ENCODE assay signal across 8 cellular contexts in genomic region chr12:114662512-114663177, GRCh38. TPM values are rescaled to one million over a fixed set of nuclear protein-coding genes. Genes with fewer than 3 reads are reported as not detected.
DNase-seq lines count a peak whose midpoint lies in the region; ATAC-seq, FAIRE-seq and TF ChIP-seq lines count a peak whose summit lies in the region.

No MANE protein-coding gene starts in this region.

- no peak overlapping the region for H3K4me3 ChIP-seq in A549

- peak; percentile 92 for FAIRE-seq in A549 (lab: Jason Lieb, UNC)

- DNase-seq in A549 (ENCODE audit: low read depth in 1 of 2, low spot score in 1 of 2) (peak; percentile 76 to 90), GM19238 (ENCODE audit: insufficient read length, low spot score) (peak; percentile 41), NCI-H460 (ENCODE audit: extremely low read depth, low read depth) (peak; percentile 69), mesothelial cell of epicardium (ENCODE audit: low spot score in 2 of 2, unreplicated experiment in 2 of 2) (peak in 1 of 2 experiments; percentile 90)
- peak; percentile 67 for DNase-seq in activated CD4-positive, alpha-beta memory T cell treated with anti-CD3 and anti-CD28 coated beads, Interleukin-2, amount 10 ng/mL, durations not matched to agents 7 days and 5 days
- DNase-seq in effector memory CD8-positive, alpha-beta T cell, result peak; percentile 28 to 40 (median 33)
- DNase-seq in stimulated activated CD8-positive, alpha-beta memory T cell treated with anti-CD3 and anti-CD28 coated beads, Interleukin-4, amount 100 ng/mL, for 4 hours (ENCODE audit: low read depth in 2 of 2, low spot score in 1 of 2), result peak; percentile 4 to 45

- peak overlapping the region; percentile 83 to 85 for H3K27ac ChIP-seq in A549

- H3K9me3 ChIP-seq in A549, result no peaks in the 10 kb centered on the region

- H3K27me3 Mint-ChIP-seq in activated CD4-positive, alpha-beta memory T cell treated with anti-CD3 and anti-CD28 coated beads, Interleukin-2, amount 10 ng/mL, durations not matched to agents 7 days and 5 days, result peaks cover 42% of the 10 kb centered on the region
- H3K27me3 Mint-ChIP-seq in effector memory CD8-positive, alpha-beta T cell, result peaks cover 46 to 65% of the 10 kb centered on the region in 2 donors
- H3K27me3 Mint-ChIP-seq in mesothelial cell of epicardium (ENCODE audit: low read depth), result no peaks in the 10 kb centered on the region

- no peak for TF ChIP-seq POLR2A in A549 (IDR thresholded peaks at IDR 0.05; ENCODE audit: low read length)

- peak; percentile 52 to 54; a peak in 3 of 5 replicates for TF ChIP-seq EP300 in A549 (IDR thresholded peaks at IDR 0.05)

- no peaks in the 10 kb centered on the region for H3K9me3 Mint-ChIP-seq in activated CD4-positive, alpha-beta memory T cell treated with anti-CD3 and anti-CD28 coated beads, Interleukin-2, amount 10 ng/mL, durations not matched to agents 7 days and 5 days
- no peaks in the 10 kb centered on the region for H3K9me3 Mint-ChIP-seq in effector memory CD8-positive, alpha-beta T cell
- H3K9me3 Mint-ChIP-seq in mesothelial cell of epicardium, result no peaks in the 10 kb centered on the region

- H3K27ac Mint-ChIP-seq in activated CD4-positive, alpha-beta memory T cell treated with anti-CD3 and anti-CD28 coated beads, Interleukin-2, amount 10 ng/mL, durations not matched to agents 7 days and 5 days, result no peak overlapping the region
- no peak overlapping the region for H3K27ac Mint-ChIP-seq in effector memory CD8-positive, alpha-beta T cell
- H3K27ac Mint-ChIP-seq in mesothelial cell of epicardium, result peak overlapping the region; percentile 100

- H3K36me3 Mint-ChIP-seq in activated CD4-positive, alpha-beta memory T cell treated with anti-CD3 and anti-CD28 coated beads, Interleukin-2, amount 10 ng/mL, durations not matched to agents 7 days and 5 days (ENCODE audit: low read depth), result no peaks in the 10 kb centered on the region
- H3K36me3 Mint-ChIP-seq in effector memory CD8-positive, alpha-beta T cell (ENCODE audit: insufficient read depth), result no peaks in the 10 kb centered on the region
- no peaks in the 10 kb centered on the region for H3K36me3 Mint-ChIP-seq in mesothelial cell of epicardium

- H3K4me1 ChIP-seq in A549, result peaks cover 38% of the 10 kb centered on the region

- no peak overlapping the region for H3K4me3 Mint-ChIP-seq in activated CD4-positive, alpha-beta memory T cell treated with anti-CD3 and anti-CD28 coated beads, Interleukin-2, amount 10 ng/mL, durations not matched to agents 7 days and 5 days
- no peak overlapping the region for H3K4me3 Mint-ChIP-seq in effector memory CD8-positive, alpha-beta T cell
- peak overlapping the region; percentile 13 for H3K4me3 Mint-ChIP-seq in mesothelial cell of epicardium

- POLR2A ChIA-PET in A549 (lab: Yijun Ruan, JAX), result interaction anchor here (1.1 kb wide), 1 partner anchor 21 kb away, joined by 4 read pairs; the partner anchor contains the start of gene TBX3
- POLR2A ChIA-PET in activated CD4-positive, alpha-beta memory T cell treated with anti-CD3 and anti-CD28 coated beads, Interleukin-2, amount 10 ng/mL, durations not matched to agents 7 days and 5 days (lab: Charles Lee), result no interaction called here

- peak; percentile 73 to 79 for ATAC-seq in A549
- no peak for ATAC-seq in effector memory CD8-positive, alpha-beta T cell (replicated peaks)
- ATAC-seq in GM21576 (IDR thresholded peaks at IDR 0.05; ENCODE audit: unreplicated experiment), result no peak

- no peaks in the 10 kb centered on the region for H3K4me1 Mint-ChIP-seq in activated CD4-positive, alpha-beta memory T cell treated with anti-CD3 and anti-CD28 coated beads, Interleukin-2, amount 10 ng/mL, durations not matched to agents 7 days and 5 days
- H3K4me1 Mint-ChIP-seq in effector memory CD8-positive, alpha-beta T cell (ENCODE audit: low read depth in 2 of 2), result peaks cover 0 to 4% of the 10 kb centered on the region in 2 donors
- peaks cover 60% of the 10 kb centered on the region for H3K4me1 Mint-ChIP-seq in mesothelial cell of epicardium

- TF ChIP-seq RAD21 in A549 (conservative IDR thresholded peaks at IDR 0.05 in 1 of 2, IDR thresholded peaks at IDR 0.05 in 1 of 2), result peak; percentile 97 to 99

- TF ChIP-seq CTCF in A549 (IDR thresholded peaks at IDR 0.05) (peak; percentile 95), mesothelial cell of epicardium (IDR thresholded peaks at IDR 0.05; ENCODE audit: unreplicated experiment) (peak; percentile 88)

- CTCF ChIA-PET in A549 (lab: Yijun Ruan, JAX), result interaction anchor here (0.6 to 9.3 kb wide), 34 partner anchors 9 to 1284 kb away, joined by 3 to 113 read pairs (median 3); partner anchors contain the start of gene TBX3
- CTCF ChIA-PET in activated CD4-positive, alpha-beta memory T cell treated with anti-CD3 and anti-CD28 coated beads, Interleukin-2, amount 10 ng/mL, durations not matched to agents 7 days and 5 days (lab: Charles Lee), result interaction anchor here (0.5 to 1.2 kb wide), 2 partner anchors 41 to 1255 kb away, joined by 6 to 7 read pairs; no protein-coding TSS in a partner anchor

- under 1% methylated on average over 3 of the region's 3 CpGs for WGBS in A549 (ENCODE audit: missing lambda C conversion rate)

- peak overlapping the region; percentile 33 for H3K4me2 ChIP-seq in A549

TF ChIP-seq in A549, 52 proteins besides CTCF, POLR2A, EP300 and RAD21:
- TF ChIP-seq ELK1 (IDR thresholded peaks at IDR 0.05; ENCODE audit: low read depth, low read length), result no peak
- TF ChIP-seq JUNB (IDR thresholded peaks at IDR 0.05), result peak; percentile 56
- TF ChIP-seq BCL3 (IDR thresholded peaks at IDR 0.05), result no peak
- no peak for TF ChIP-seq EHF (CRISPR knock-in tag; IDR thresholded peaks at IDR 0.05)
- peak; percentile 65; the same call in 1 of the 2 replicates for TF ChIP-seq GATA3 (IDR thresholded peaks at IDR 0.05; ENCODE audit: borderline replicate concordance)
- TF ChIP-seq SMC3 (IDR thresholded peaks at IDR 0.05), result peak; percentile 93
- no peak; a peak in 1 of 4 replicates for TF ChIP-seq CEBPB (IDR thresholded peaks at IDR 0.05)
- peak; percentile 95 for TF ChIP-seq HOXB5 (CRISPR knock-in tag; IDR thresholded peaks at IDR 0.05)
- TF ChIP-seq MAFK (IDR thresholded peaks at IDR 0.05; ENCODE audit: partially characterized antibody), result peak; percentile 30
- TF ChIP-seq JUN (IDR thresholded peaks at IDR 0.05), result 0 out of 5 replicates have a peak, but pooled peaks have one; percentile 27 to 41
- TF ChIP-seq HES2 (IDR thresholded peaks at IDR 0.05), result no peak
- peak; percentile 36; the same call in 1 of the 2 replicates for TF ChIP-seq FOSL2 (IDR thresholded peaks at IDR 0.05)
- peak; percentile 85 for TF ChIP-seq FOSL2 (CRISPR knock-in tag; IDR thresholded peaks at IDR 0.05)

RNA-seq across cellular contexts. Expression of gene TBX3, which starts 21.3 kb away (rescaled TPM):
- polyA plus RNA-seq in A549 (2011; rRNA removed) (23.7 and 28.0 TPM in 2 replicates), A549 (2017; fragmentation: RNase III; extraction: RNeasy Plus Mini Kit Qiagen cat#74134 plus additional on column Dnase treatment) (18.0 to 22.8 TPM (median 22.1 TPM) in 3 replicates)
- polyA plus RNA-seq in A549 (2012; cell fraction: cytosol; rRNA removed), result 13.3 and 20.0 TPM in 2 replicates
- 63.2 and 63.4 TPM in 2 replicates for polyA plus RNA-seq in A549 (2012; cell fraction: nucleus; rRNA removed)
- polyA minus RNA-seq in A549 (2011; rRNA and poly(A)+ RNA removed), result 39.3 and 41.6 TPM in 2 replicates
- 6.6 and 7.1 TPM in 2 replicates for total RNA-seq in NCI-H460 (2014; rRNA removed; shearing (Covaris generic))
- polyA plus RNA-seq in NCI-H460 (2014; cell fraction: nucleus; rRNA removed), result 10.0 and 11.4 TPM in 2 replicates
- total RNA-seq in activated CD4-positive, alpha-beta memory T cell treated with anti-CD3 and anti-CD28 coated beads, Interleukin-2, amount 10 ng/mL, durations not matched to agents 7 days and 5 days, result not detected
- 409 to 427 TPM (median 425 TPM) in 3 replicates for total RNA-seq in mesothelial cell of epicardium

Comparison
In these comparisons a context has a peak if more than half of its experiments do, and no peak if none do; other contexts are left out.
1. ATAC-seq: peak in A549 (2 of 2); none in effector memory CD8-positive, alpha-beta T cell (single experiment) and GM21576 (single experiment).
2. RNA of gene TBX3, which starts 21.3 kb away (total RNA-seq): 409 to 427 TPM in mesothelial cell of epicardium; 6.6 to 7.1 TPM in NCI-H460 and not detected in activated CD4-positive, alpha-beta memory T cell treated with anti-CD3 and anti-CD28 coated beads, Interleukin-2, amount 10 ng/mL, durations not matched to agents 7 days and 5 days; every median in the first group is over 10 times any median in the second.